Comparison of ENCODE assay signal across 8 cellular contexts in the genomic region with DNA sequence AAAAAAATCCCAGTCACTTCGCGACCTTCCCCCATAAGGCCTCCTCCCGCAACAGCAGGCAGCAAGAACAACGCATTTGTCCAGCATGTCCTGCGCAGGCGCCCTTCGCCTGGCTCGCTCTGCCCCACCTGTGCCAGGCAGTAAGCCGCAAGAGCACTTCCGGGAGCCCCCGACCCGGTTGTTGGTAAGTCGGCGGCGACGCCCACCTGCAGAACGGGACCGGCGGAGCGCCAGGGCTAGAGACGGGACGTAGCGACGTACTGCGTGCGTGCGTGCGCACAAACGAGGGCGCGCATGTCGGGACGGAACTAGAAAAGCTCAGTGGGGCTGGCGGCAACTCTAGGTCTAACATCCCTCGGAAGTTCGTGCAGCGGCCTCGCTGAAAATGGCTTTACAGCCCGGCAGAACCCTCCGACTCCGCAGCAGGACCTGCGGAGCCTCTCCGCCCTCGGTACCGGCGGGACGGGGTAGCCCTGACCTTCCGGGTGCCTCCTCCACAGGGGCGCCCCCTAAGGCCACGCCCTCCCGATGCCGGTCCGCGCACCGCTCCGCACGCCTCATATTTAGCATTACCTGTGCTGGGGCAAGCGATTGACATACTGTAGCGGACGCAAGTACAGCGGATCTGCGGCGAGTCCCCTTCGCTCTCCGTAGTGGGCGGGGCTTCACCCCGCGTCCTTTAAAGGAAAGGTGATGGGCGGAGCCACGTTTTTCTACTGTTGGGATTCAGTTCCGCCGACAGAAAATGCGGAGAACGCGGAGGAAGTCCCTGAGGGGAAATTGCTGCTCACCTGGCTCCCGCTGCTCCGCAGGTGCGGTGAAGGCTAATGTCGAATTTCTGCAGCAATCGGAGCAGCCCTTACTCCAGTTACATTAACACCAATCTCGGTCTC. TPM values are rescaled to one million over a fixed set of nuclear protein-coding genes. Genes with fewer than 3 reads are reported as not detected.
DNase-seq lines count a peak whose midpoint lies in the region; ATAC-seq and TF ChIP-seq lines count a peak whose summit lies in the region.

A gene with protein sequence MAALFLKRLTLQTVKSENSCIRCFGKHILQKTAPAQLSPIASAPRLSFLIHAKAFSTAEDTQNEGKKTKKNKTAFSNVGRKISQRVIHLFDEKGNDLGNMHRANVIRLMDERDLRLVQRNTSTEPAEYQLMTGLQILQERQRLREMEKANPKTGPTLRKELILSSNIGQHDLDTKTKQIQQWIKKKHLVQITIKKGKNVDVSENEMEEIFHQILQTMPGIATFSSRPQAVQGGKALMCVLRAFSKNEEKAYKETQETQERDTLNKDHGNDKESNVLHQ (minus strand): TSS at position 629 of the 893 bp plus-strand sequence. CDS start 10,116 bp downstream, outside the sequence.

- peaks cover 18% of the 10 kb centered on the region for H3K4me1 ChIP-seq in adipocyte (ENCODE audit: control insufficient read depth, insufficient read depth, low read length)
- peaks cover under 1% of the 10 kb centered on the region for H3K4me1 ChIP-seq in cardiac muscle cell (ENCODE audit: low read depth)
- H3K4me1 ChIP-seq in trophoblast cell (ENCODE audit: control insufficient read depth in 1 of 2, insufficient read depth in 2 of 2, low read length in 2 of 2), result peaks cover 0 to 5% of the 10 kb centered on the region in 2 experiments
- peaks cover 10 to 37% (median 18%) of the 10 kb centered on the region in 4 donors for H3K4me1 ChIP-seq in transverse colon

- peak within 1 kb of the TSS; percentile 93 for H4K91ac ChIP-seq in trophoblast cell (ENCODE audit: low read depth, low read length)

- DNase-seq in NCI-H1417 treated with DMSO at 0.1 percent for 48 hours (lab: John Stamatoyannopoulos, UW), result peak; percentile 77
- DNase-seq in SW480 (ENCODE audit: low spot score), result peak; percentile 99
- DNase-seq in adipocyte (ENCODE audit: low read depth), result peak; percentile 90
- DNase-seq in cardiac muscle cell (ENCODE audit: low read depth in 1 of 2, low spot score in 1 of 2), result peak; percentile 92 to 97
- peak; percentile 97 to 100 for DNase-seq in trophoblast cell
- peak; percentile 98 for DNase-seq in transverse colon

- peak within 1 kb of the TSS; percentile 95 for H3K9ac ChIP-seq in adipocyte (ENCODE audit: low read length)
- peak within 1 kb of the TSS; percentile 97 for H3K9ac ChIP-seq in trophoblast cell (ENCODE audit: low read length)

- in situ Hi-C loops in transverse colon (cut with MboI; ENCODE audit: low pct_ligation_motif_present in 1 of 4, low pct_unique_long_range_greater_than_20kb in 1 of 4, low sequenced_read_pairs in 3 of 4), result loop anchor here in 1 of 4 donors (10.0 kb wide), 1 partner anchor 165 kb away; no protein-coding TSS in a partner anchor

- peak within 1 kb of the TSS; percentile 89 for H3K27ac ChIP-seq in cardiac muscle cell
- H3K27ac ChIP-seq in trophoblast cell (ENCODE audit: low read depth, low read length), result peak within 1 kb of the TSS; percentile 94
- peak within 1 kb of the TSS; percentile 95 to 100 (median 100) for H3K27ac ChIP-seq in transverse colon

- peaks cover 12% of the 10 kb centered on the region for H3K79me1 ChIP-seq in trophoblast cell (ENCODE audit: low read length)

- H3K18ac ChIP-seq in trophoblast cell (ENCODE audit: low read length), result peak within 1 kb of the TSS; percentile 74

- peak within 1 kb of the TSS; percentile 97 for H2AFZ ChIP-seq in trophoblast cell (ENCODE audit: insufficient read depth, low read length, poor library complexity)

- TF ChIP-seq CTCF in GM12873 (IDR thresholded peaks at IDR 0.05; ENCODE audit: insufficient read depth, low read depth, low read length, missing control alignments) (peak; percentile 2), cardiac muscle cell (IDR thresholded peaks at IDR 0.05; ENCODE audit: low read depth, low read length) (no peak), transverse colon (IDR thresholded peaks at IDR 0.05) (peak in 2 of 5 experiments; percentile 5 to 16)

- peak within 1 kb of the TSS; percentile 63 for H2AK5ac ChIP-seq in trophoblast cell (ENCODE audit: low read length)

- no CpG with 5 or more reads among the region's 81 CpGs for WGBS in trophoblast cell (ENCODE audit: extremely low coverage, insufficient coverage, insufficient read length)
- WGBS in transverse colon (ENCODE audit: low coverage in 1 of 2), 2 donors, result 1% methylated on average over 69 of the region's 81 CpGs; no CpG with 5 or more reads in 1 of the 2 donors

- TF ChIP-seq EP300 in transverse colon (IDR thresholded peaks at IDR 0.05; ENCODE audit: low read depth), result no peak

- H2BK12ac ChIP-seq in trophoblast cell (ENCODE audit: low read length), result peak within 1 kb of the TSS; percentile 42

- H3K9me3 ChIP-seq in adipocyte (ENCODE audit: control insufficient read depth, low read length) (no peaks in the 10 kb centered on the region), cardiac muscle cell (ENCODE audit: low read depth) (no peaks in the 10 kb centered on the region), trophoblast cell (ENCODE audit: insufficient read depth, low read depth, low read length) (no peaks in the 10 kb centered on the region), transverse colon (no peaks in the 10 kb centered on the region)

- peak within 1 kb of the TSS; percentile 95 for H4K12ac ChIP-seq in trophoblast cell (ENCODE audit: low read depth, low read length)

- peak; percentile 94 for TF ChIP-seq POLR2A in transverse colon (IDR thresholded peaks at IDR 0.05)

- H3K4me3 ChIP-seq in adipocyte (ENCODE audit: low read length) (peak within 1 kb of the TSS; percentile 99), cardiac muscle cell (peak within 1 kb of the TSS; percentile 52), trophoblast cell (ENCODE audit: low read depth, low read length) (peak within 1 kb of the TSS; percentile 94), transverse colon (peak within 1 kb of the TSS; percentile 66 to 94 (median 76))

- peak within 1 kb of the TSS; percentile 68 for H3K4me2 ChIP-seq in trophoblast cell (ENCODE audit: low read length)

- no peaks in the 10 kb centered on the region for H3K36me3 ChIP-seq in adipocyte (ENCODE audit: control insufficient read depth, insufficient read depth, low read length, severe bottlenecking)
- H3K36me3 ChIP-seq in cardiac muscle cell, result no peaks in the 10 kb centered on the region
- no peaks in the 10 kb centered on the region for H3K36me3 ChIP-seq in trophoblast cell (ENCODE audit: control insufficient read depth in 1 of 2, insufficient read depth in 2 of 2, low read length in 2 of 2)
- no peaks in the 10 kb centered on the region for H3K36me3 ChIP-seq in transverse colon

- H2BK5ac ChIP-seq in trophoblast cell (ENCODE audit: low read depth, low read length, poor library complexity), result peak within 1 kb of the TSS; percentile 73

- H3K14ac ChIP-seq in trophoblast cell (ENCODE audit: low read length), result peak within 1 kb of the TSS; percentile 90

- peak; percentile 78 for ATAC-seq in HG02763 (IDR thresholded peaks at IDR 0.05; ENCODE audit: unreplicated experiment)

- H3K23ac ChIP-seq in trophoblast cell (ENCODE audit: low read length), result no peak within 1 kb of the TSS

- intact Hi-C loops in transverse colon (cut with DNase I; ENCODE audit: low total_unique reads), result no loop called here

- no peaks in the 10 kb centered on the region for H3K27me3 ChIP-seq in adipocyte (replicated peaks; ENCODE audit: control insufficient read depth, insufficient read depth, low read length)
- H3K27me3 ChIP-seq in cardiac muscle cell, result peaks cover 26% of the 10 kb centered on the region
- no peaks in the 10 kb centered on the region for H3K27me3 ChIP-seq in trophoblast cell (ENCODE audit: insufficient read depth, low read length)
- H3K27me3 ChIP-seq in transverse colon, result no peaks in the 10 kb centered on the region

- H4K8ac ChIP-seq in trophoblast cell (ENCODE audit: low read depth, low read length), result peak within 1 kb of the TSS; percentile 98

- H3K4ac ChIP-seq in trophoblast cell (ENCODE audit: low read depth, low read length), result peak within 1 kb of the TSS; percentile 84

- peak within 1 kb of the TSS; percentile 90 for H2BK120ac ChIP-seq in trophoblast cell (ENCODE audit: insufficient read depth, low read length, poor library complexity)

- peaks cover 4% of the 10 kb centered on the region for H3K79me2 ChIP-seq in trophoblast cell (ENCODE audit: control insufficient read depth, insufficient read depth, low read length, poor library complexity)

RNA-seq across cellular contexts. Expression of the gene that starts here (rescaled TPM):
- total RNA-seq in cardiac muscle cell (49.4 and 55.5 TPM in 2 replicates), transverse colon (10 to 100 TPM; 27.7 to 98.3 (median 66.7) TPM)
- 66.2 and 72.8 TPM in 2 replicates for polyA plus RNA-seq in cardiac muscle cell
- 56.0 and 58.8 TPM in 2 replicates for polyA plus RNA-seq in trophoblast cell (2013)

Comparison
In these comparisons a context has a peak if more than half of its experiments do, and no peak if none do; other contexts are left out.
1. Peak in every context shown above with its lines: DNase-seq, ATAC-seq, H3K4me3 ChIP-seq and H3K27ac ChIP-seq.